26 cellular contexts compared by ENCODE assay signal in the genomic region with DNA sequence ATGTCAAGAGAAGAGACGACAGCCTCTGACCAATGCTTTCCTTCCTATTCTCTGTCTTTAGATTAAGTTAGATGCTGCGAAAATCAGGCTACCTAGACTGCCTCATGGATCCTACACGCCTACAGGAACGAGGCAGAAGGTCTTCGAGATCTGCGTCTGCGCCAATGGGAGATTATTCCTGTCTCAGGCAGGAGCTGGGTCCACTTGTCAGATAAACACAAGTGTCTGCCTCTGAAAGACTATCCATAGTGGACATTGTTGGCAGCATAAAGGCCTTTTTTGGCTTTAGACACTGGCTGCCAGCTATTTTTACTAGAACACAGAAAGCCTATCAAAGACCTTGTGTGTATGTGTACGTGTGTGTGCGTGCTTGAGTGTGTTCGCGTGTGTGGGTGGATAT.
"Had no signal": no experiment of that assay in that cellular context is flagged by ENCODE, and none has a peak within 500 bp of the region (broad histone marks: within the 10 kb centered on the region; RNA-seq: fewer than 3 reads in every experiment).

No MANE protein-coding gene starts in this region.

- H3K27ac ChIP-seq: colonic mucosa, foreskin keratinocyte, lower lobe of right lung, neural progenitor cell, ovary, sigmoid colon, skin epidermis, thoracic aorta, transverse colon had no signal

- H3K27me3 ChIP-seq: colonic mucosa, foreskin keratinocyte, neural progenitor cell, ovary, sigmoid colon, transverse colon had no signal

- H3K4me3 Mint-ChIP-seq: endodermal cell; natural killer cell treated with Interleukin-12 subunit alpha and Interleukin-12 subunit beta and Interleukin-15 and Interleukin-18, amount 100 ng/mL, for 72 hours; neural progenitor cell; stimulated activated naive B cell treated with anti-CD40 and anti-IgM and Interleukin-4, amounts not matched to agents 10 μg/mL and 1 μg/mL and 100 μg/mL, for 72 hours; stimulated activated naive CD8-positive, alpha-beta T cell treated with anti-CD3 and anti-CD28 coated beads, Interleukin-15, amount 100 ng/mL, for 72 hours had no signal

- H3K4me3 ChIP-seq: colonic mucosa, lower lobe of right lung, neural progenitor cell, ovary, sigmoid colon, skin epidermis, thoracic aorta, transverse colon had no signal

- H3K27ac Mint-ChIP-seq: endodermal cell; natural killer cell treated with Interleukin-12 subunit alpha and Interleukin-12 subunit beta and Interleukin-15 and Interleukin-18, amount 100 ng/mL, for 72 hours; neural progenitor cell; progenitor cell of endocrine pancreas; stimulated activated naive B cell treated with anti-CD40 and anti-IgM and Interleukin-4, amounts not matched to agents 10 μg/mL and 1 μg/mL and 100 μg/mL, for 72 hours; stimulated activated naive CD8-positive, alpha-beta T cell treated with anti-CD3 and anti-CD28 coated beads, Interleukin-15, amount 100 ng/mL, for 72 hours had no signal

- H3K27me3 Mint-ChIP-seq: progenitor cell of endocrine pancreas had no signal

- H3K9me3 Mint-ChIP-seq: endodermal cell; natural killer cell treated with Interleukin-12 subunit alpha and Interleukin-12 subunit beta and Interleukin-15 and Interleukin-18, amount 100 ng/mL, for 72 hours; neural progenitor cell; stimulated activated naive B cell treated with anti-CD40 and anti-IgM and Interleukin-4, amounts not matched to agents 10 μg/mL and 1 μg/mL and 100 μg/mL, for 72 hours; stimulated activated naive CD8-positive, alpha-beta T cell treated with anti-CD3 and anti-CD28 coated beads, Interleukin-15, amount 100 ng/mL, for 72 hours had no signal

- H3K36me3 Mint-ChIP-seq: natural killer cell treated with Interleukin-12 subunit alpha and Interleukin-12 subunit beta and Interleukin-15 and Interleukin-18, amount 100 ng/mL, for 72 hours; neural progenitor cell; stimulated activated naive B cell treated with anti-CD40 and anti-IgM and Interleukin-4, amounts not matched to agents 10 μg/mL and 1 μg/mL and 100 μg/mL, for 72 hours had no signal

- H3K4me1 Mint-ChIP-seq: endodermal cell; stimulated activated naive B cell treated with anti-CD40 and anti-IgM and Interleukin-4, amounts not matched to agents 10 μg/mL and 1 μg/mL and 100 μg/mL, for 72 hours had no signal

- DNase-seq: cerebellar nuclear complex; colonic mucosa; dermis blood vessel endothelial cell; endodermal cell; erythroblast; foreskin keratinocyte; head of caudate nucleus; hypothalamus; kidney glomerular epithelial cell; lower lobe of right lung; mesenchymal stem cell; midbrain; nucleus accumbens; ovary; sigmoid colon; stimulated activated CD4-positive, alpha-beta T cell treated with anti-CD3 and anti-CD28 coated beads, Interleukin-2, amount 100 ng/mL, for 24 hours; stimulated activated CD4-positive, alpha-beta T cell treated with anti-CD3 and anti-CD28 coated beads, Interleukin-4, amount 100 ng/mL, for 4 hours; stimulated activated naive B cell treated with anti-CD40 and anti-IgM and Interleukin-4, amounts not matched to agents 10 μg/mL and 1 μg/mL and 100 μg/mL, for 72 hours; stimulated activated naive CD8-positive, alpha-beta T cell treated with anti-CD3 and anti-CD28 coated beads, Interleukin-15, amount 100 ng/mL, for 72 hours; transverse colon had no signal

- H3K4me1 ChIP-seq: colonic mucosa, foreskin keratinocyte, lower lobe of right lung, sigmoid colon, transverse colon had no signal

- H3K36me3 ChIP-seq: colonic mucosa, lower lobe of right lung, neural progenitor cell, ovary, thoracic aorta had no signal

- H3K4me2 ChIP-seq: neural progenitor cell had no signal

- ATAC-seq: foreskin keratinocyte; left lobe of liver; lower lobe of right lung; natural killer cell treated with Interleukin-12 subunit alpha and Interleukin-12 subunit beta and Interleukin-15 and Interleukin-18, amount 100 ng/mL, for 72 hours; stimulated activated naive B cell treated with anti-CD40 and anti-IgM and Interleukin-4, amounts not matched to agents 10 μg/mL and 1 μg/mL and 100 μg/mL, for 72 hours; stimulated activated naive CD8-positive, alpha-beta T cell treated with anti-CD3 and anti-CD28 coated beads, Interleukin-15, amount 100 ng/mL, for 72 hours had no signal
